In the genomic region with DNA sequence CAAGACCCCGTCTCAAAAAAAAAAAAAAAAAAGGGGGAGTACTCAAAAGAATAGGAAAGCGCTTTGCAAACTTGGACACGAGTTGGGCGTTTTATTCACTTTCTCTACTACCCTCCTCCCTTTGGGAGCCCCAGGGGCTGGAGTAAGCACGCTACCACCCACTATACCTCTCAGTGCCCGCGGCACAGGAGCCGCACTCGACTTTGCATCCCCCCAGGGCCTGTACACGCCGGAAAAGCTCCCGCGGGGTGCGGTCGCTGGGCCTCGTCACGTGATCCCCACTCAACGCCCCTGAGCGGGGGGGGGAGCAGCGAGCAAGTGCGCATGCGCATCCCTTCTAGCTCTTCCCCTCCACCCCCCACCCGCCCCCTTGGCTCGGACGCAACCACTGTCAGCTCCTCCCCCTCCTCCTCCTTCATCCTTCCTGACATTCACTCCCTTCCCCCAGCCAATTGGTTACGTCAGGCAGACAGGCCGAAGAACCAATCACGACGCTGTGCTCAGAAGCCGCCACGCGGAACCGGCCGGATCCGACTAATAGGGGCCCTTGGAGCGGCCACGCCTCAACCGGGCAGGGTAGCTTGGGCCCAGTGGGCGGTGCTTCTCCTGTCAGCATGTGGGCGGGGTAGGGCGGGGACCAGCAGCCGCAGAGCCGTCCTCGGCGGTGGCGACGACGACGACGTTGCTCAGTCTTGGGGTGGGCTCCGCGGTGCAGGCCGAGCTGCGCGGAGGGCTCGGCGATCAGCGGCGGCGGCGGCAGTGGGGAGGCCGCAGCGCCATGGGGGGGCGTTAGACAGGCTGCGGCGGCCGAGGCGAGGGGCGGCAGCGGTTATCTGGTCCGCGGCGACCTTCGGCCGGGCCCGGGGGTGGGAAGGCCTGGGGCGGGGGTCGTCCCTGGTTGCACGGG, we compare ENCODE assay signal across 8 cellular contexts. TPM values are rescaled to one million over a fixed set of nuclear protein-coding genes. Genes with fewer than 3 reads are reported as not detected.
DNase-seq lines count a peak whose midpoint lies in the region; ATAC-seq and TF ChIP-seq lines count a peak whose summit lies in the region.

A gene with protein sequence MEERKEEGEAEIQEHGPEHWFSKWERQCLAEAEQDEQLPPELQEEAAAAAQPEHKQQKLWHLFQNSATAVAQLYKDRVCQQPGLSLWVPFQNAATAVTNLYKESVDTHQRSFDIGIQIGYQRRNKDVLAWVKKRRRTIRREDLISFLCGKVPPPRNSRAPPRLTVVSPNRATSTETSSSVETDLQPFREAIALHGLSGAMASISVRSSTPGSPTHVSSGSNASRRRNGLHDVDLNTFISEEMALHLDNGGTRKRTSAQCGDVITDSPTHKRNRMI (plus strand): TSS at position 685 of the 907 bp plus-strand sequence. CDS start 401 bp downstream, outside the sequence.

- peak within 1 kb of the TSS; percentile 98 for H3K27ac Mint-ChIP-seq in T-helper 1 cell treated with Interleukin-12 subunit alpha and Interleukin-12 subunit beta and Interleukin-4 antibody, amounts not matched to agents 30 μg/mL and 1 μg/mL, for 36 hours

- peaks cover 2% of the 10 kb centered on the region for H3K36me3 ChIP-seq in left ventricle myocardium inferior
- H3K36me3 ChIP-seq in prostate gland = no peaks in the 10 kb centered on the region
- no peaks in the 10 kb centered on the region for H3K36me3 ChIP-seq in urinary bladder (ENCODE audit: insufficient read depth)

- no peaks in the 10 kb centered on the region for H3K27me3 Mint-ChIP-seq in T-helper 1 cell treated with Interleukin-12 subunit alpha and Interleukin-12 subunit beta and Interleukin-4 antibody, amounts not matched to agents 30 μg/mL and 1 μg/mL, for 36 hours (ENCODE audit: low read depth)

- DNase-seq in GM13977 (ENCODE audit: low spot score) (peak; percentile 98), NCI-H1694 (lab: John Stamatoyannopoulos, UW) (peak; percentile 98), amygdala (lab: John Stamatoyannopoulos, UW) (peak; percentile 91 to 100 (median 99)), left ventricle myocardium inferior (peak; percentile 100), prostate gland (ENCODE audit: low spot score) (peak; percentile 100)

- H3K4me1 Mint-ChIP-seq in T-helper 1 cell treated with Interleukin-12 subunit alpha and Interleukin-12 subunit beta and Interleukin-4 antibody, amounts not matched to agents 30 μg/mL and 1 μg/mL, for 36 hours (ENCODE audit: low read depth) = peaks cover 30% of the 10 kb centered on the region

- TF ChIP-seq CTCF in GM13977 (IDR thresholded peaks at IDR 0.05; ENCODE audit: extremely low read depth, insufficient read depth, missing control alignments) (no peak), left ventricle myocardium inferior (IDR thresholded peaks at IDR 0.05; ENCODE audit: borderline replicate concordance) (no peak), prostate gland (IDR thresholded peaks at IDR 0.05) (peak in 1 of 4 experiments; percentile 5)

- peaks cover 60% of the 10 kb centered on the region for H3K4me1 ChIP-seq in left ventricle myocardium inferior
- peaks cover 11% of the 10 kb centered on the region for H3K4me1 ChIP-seq in prostate gland (replicated peaks)
- H3K4me1 ChIP-seq in urinary bladder (ENCODE audit: insufficient read depth) = no peaks in the 10 kb centered on the region

- under 1% methylated on average over 70 of the region's 79 CpGs for WGBS in prostate gland
- WGBS in urinary bladder = under 1% methylated on average over 79 of the region's 79 CpGs

- H3K4me3 ChIP-seq in left ventricle myocardium inferior = peak within 1 kb of the TSS; percentile 94
- peak within 1 kb of the TSS; percentile 95 to 100 for H3K4me3 ChIP-seq in prostate gland
- peak within 1 kb of the TSS; percentile 99 for H3K4me3 ChIP-seq in urinary bladder (ENCODE audit: low read depth, low read length)

- H3K27me3 ChIP-seq in left ventricle myocardium inferior (ENCODE audit: low read depth) = no peaks in the 10 kb centered on the region
- no peaks in the 10 kb centered on the region for H3K27me3 ChIP-seq in prostate gland (replicated peaks; ENCODE audit: insufficient read depth)

- intact Hi-C loops in left ventricle myocardium inferior (cut with micrococcal nuclease) = loop anchor here (10.0 kb wide), 1 partner anchor 136 kb away; no protein-coding TSS in a partner anchor
- intact Hi-C loops in prostate gland (cut with DNase I) = no loop called here

- peaks cover 29% of the 10 kb centered on the region for H3K36me3 Mint-ChIP-seq in T-helper 1 cell treated with Interleukin-12 subunit alpha and Interleukin-12 subunit beta and Interleukin-4 antibody, amounts not matched to agents 30 μg/mL and 1 μg/mL, for 36 hours (ENCODE audit: low read depth)

- H3K27ac ChIP-seq in left ventricle myocardium inferior (replicated peaks) (peak within 1 kb of the TSS; percentile 100), prostate gland (peak within 1 kb of the TSS; percentile 97 to 99), urinary bladder (ENCODE audit: low read depth) (peak within 1 kb of the TSS; percentile 100)

- peak; percentile 88 for ATAC-seq in HG02884 (IDR thresholded peaks at IDR 0.05; ENCODE audit: unreplicated experiment)

- H3K9me3 ChIP-seq in left ventricle myocardium inferior (replicated peaks) (no peaks in the 10 kb centered on the region), prostate gland (no peaks in the 10 kb centered on the region)

- no peaks in the 10 kb centered on the region for H3K9me3 Mint-ChIP-seq in T-helper 1 cell treated with Interleukin-12 subunit alpha and Interleukin-12 subunit beta and Interleukin-4 antibody, amounts not matched to agents 30 μg/mL and 1 μg/mL, for 36 hours

- peak within 1 kb of the TSS; percentile 100 for H3K4me3 Mint-ChIP-seq in T-helper 1 cell treated with Interleukin-12 subunit alpha and Interleukin-12 subunit beta and Interleukin-4 antibody, amounts not matched to agents 30 μg/mL and 1 μg/mL, for 36 hours

- in situ Hi-C loops in GM13977 (cut with MboI; ENCODE audit: low pct_unique_long_range_greater_than_20kb, low sequenced_read_pairs, unreplicated experiment) = no loop called here

- TF ChIP-seq POLR2A in prostate gland (IDR thresholded peaks at IDR 0.05) = peak; percentile 99

RNA-seq across cellular contexts. Expression of the gene that starts here (rescaled TPM):
- total RNA-seq in left ventricle myocardium inferior (52.3 TPM), prostate gland (10 to 100 TPM; 45.5 to 68.6 TPM), urinary bladder (69.1 TPM)
- polyA plus RNA-seq in urinary bladder = 16.9 TPM

Comparison
In these comparisons a context has a peak if more than half of its experiments do, and no peak if none do; other contexts are left out.
1. Peak in every context shown above with its lines: DNase-seq, ATAC-seq, H3K4me3 ChIP-seq and H3K27ac ChIP-seq.